ENCODE assay signal across 1 cellular context in the genomic region with DNA sequence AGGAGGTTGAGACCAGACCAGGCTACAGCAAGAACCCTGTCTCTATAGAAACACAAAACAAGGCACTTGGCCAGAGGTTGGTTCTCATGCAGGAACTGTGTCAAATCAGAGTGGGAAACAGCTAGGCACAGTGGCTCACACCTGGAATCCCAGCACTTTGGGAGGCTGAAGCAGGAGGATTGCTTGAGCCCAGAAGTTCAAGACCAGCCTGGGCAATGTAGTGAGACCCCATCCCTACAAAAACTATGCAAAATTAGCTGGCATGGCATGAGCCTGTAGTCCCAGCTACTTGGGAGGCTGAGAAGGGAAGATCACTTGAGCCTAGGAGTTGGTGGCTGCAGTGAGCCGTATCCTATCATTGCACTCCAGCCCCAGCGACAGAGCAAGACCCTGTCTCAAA.
TF ChIP-seq lines count a peak whose summit lies in the region.

No MANE protein-coding gene starts in this region.

TF ChIP-seq in HepG2, 621 proteins besides CTCF, POLR2A, EP300 and RAD21:
- TF ChIP-seq ETV6 (CRISPR knock-in tag; conservative IDR thresholded peaks at IDR 0.05) = no peak
- TF ChIP-seq ZNF121 (CRISPR knock-in tag; IDR thresholded peaks at IDR 0.05) = peak; percentile 51; the same call in 1 of the 2 replicates
